Comparison of ENCODE assay signal across 8 cellular contexts in the genomic region with DNA sequence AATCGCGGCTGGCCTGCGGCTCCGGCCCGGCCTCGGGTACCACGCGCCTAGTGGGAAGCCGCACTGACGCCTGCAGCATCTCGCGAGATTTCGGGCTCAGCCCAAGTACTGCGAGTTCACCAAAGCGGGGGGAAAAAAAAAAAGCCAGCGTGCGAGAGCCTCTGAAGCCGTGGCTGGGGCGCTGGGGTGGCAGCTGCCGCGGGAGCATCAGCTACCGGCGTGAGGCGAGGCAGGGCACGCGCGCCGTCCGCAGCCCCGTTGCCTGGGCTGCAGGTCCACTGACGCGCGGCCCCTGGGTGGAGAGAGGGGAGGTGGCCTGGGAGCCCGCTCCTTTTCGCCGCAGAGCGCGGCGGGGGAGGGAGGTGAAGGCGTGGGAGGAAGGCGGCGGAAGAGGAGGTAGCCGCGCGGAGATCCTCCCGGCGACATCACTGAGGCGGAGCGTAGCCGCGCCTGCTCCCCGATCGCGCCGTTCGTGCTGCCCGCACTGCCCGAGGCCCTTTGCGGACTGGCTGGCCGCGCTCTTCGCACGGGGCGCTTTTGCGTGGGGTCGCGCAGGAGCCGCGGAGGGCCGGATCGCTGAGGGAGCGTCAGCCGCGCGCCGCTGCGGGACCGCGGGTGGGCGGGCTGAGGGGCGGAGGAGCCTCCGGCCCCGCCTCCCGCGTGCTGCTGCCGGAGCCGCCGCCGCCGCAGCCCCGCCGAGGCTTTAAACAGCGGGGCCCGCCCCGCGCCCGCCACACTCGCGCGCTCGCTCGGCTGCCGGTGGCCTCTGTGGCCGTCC. TPM values are rescaled to one million over a fixed set of nuclear protein-coding genes. Genes with fewer than 3 reads are reported as not detected.
A peak's percentile ranks its signal among the peaks of the same experiment; 100 is the strongest.
DNase-seq lines count a peak whose midpoint lies in the region; ATAC-seq and TF ChIP-seq lines count a peak whose summit lies in the region.

TSS of gene SLC12A2 (plus strand) at position 734 of the 778 bp plus-strand sequence. CDS start 189 bp downstream, outside the sequence.

- peak; percentile 98 for DNase-seq in DMS53 (lab: John Stamatoyannopoulos, UW)
- DNase-seq in Jurkat, Clone E6-1 (ENCODE audit: low read depth, low spot score): peak; percentile 93
- peak; percentile 61 for DNase-seq in Panc1 (ENCODE audit: low read depth, low spot score)
- peak; percentile 87 for DNase-seq in activated T-cell treated with anti-CD3 and anti-CD28 coated beads, Interleukin-2, amount 50 U/mL, for 4 hours
- peak; percentile 72 to 80 for DNase-seq in stimulated activated CD8-positive, alpha-beta memory T cell treated with anti-CD3 and anti-CD28 coated beads, Interleukin-7, amount 100 ng/mL, for 1 hour (ENCODE audit: low read depth in 2 of 2)

- intact Hi-C loops in Panc1 (cut with micrococcal nuclease; ENCODE audit: unreplicated experiment): loop anchor here (2.0 to 10.0 kb wide), 2 partner anchors 118 to 178 kb away; no protein-coding TSS in a partner anchor

- POLR2A ChIA-PET in Panc1 (lab: Charles Lee): interaction anchor here (0.6 kb wide), 1 partner anchor 100 kb away, joined by 3 read pairs; no protein-coding TSS in a partner anchor

- H3K4me3 Mint-ChIP-seq in activated T-cell treated with anti-CD3 and anti-CD28 coated beads, Interleukin-2, amount 50 U/mL, for 4 hours: peak within 1 kb of the TSS; percentile 90

- H3K36me3 Mint-ChIP-seq in activated T-cell treated with anti-CD3 and anti-CD28 coated beads, Interleukin-2, amount 50 U/mL, for 4 hours (ENCODE audit: insufficient read depth): peaks cover 7% of the 10 kb centered on the region

- H3K27ac ChIP-seq in Panc1 (ENCODE audit: low read length) (peak within 1 kb of the TSS; percentile 94), muscle layer of colon (ENCODE audit: low read depth, low read length) (peak within 1 kb of the TSS; percentile 93)

- TF ChIP-seq CTCF in Panc1 (IDR thresholded peaks at IDR 0.05): no peak

- no peaks in the 10 kb centered on the region for H3K9me3 Mint-ChIP-seq in activated T-cell treated with anti-CD3 and anti-CD28 coated beads, Interleukin-2, amount 50 U/mL, for 4 hours

- peak within 1 kb of the TSS; percentile 63 for H3K9ac ChIP-seq in muscle layer of colon (ENCODE audit: low read length)

- no peaks in the 10 kb centered on the region for H3K9me3 ChIP-seq in Panc1 (ENCODE audit: control insufficient read depth, insufficient read depth, low read depth, low read length)
- no peaks in the 10 kb centered on the region for H3K9me3 ChIP-seq in muscle layer of colon (ENCODE audit: low read length)

- peaks cover 35% of the 10 kb centered on the region for H3K4me1 ChIP-seq in Panc1 (ENCODE audit: control insufficient read depth, insufficient read depth, low read length)
- peaks cover 38% of the 10 kb centered on the region for H3K4me1 ChIP-seq in muscle layer of colon (ENCODE audit: insufficient read depth, low read length)

- CTCF ChIA-PET in Panc1 (lab: Charles Lee): interaction anchor here (0.6 kb wide), 1 partner anchor 8 kb away, joined by 8 read pairs; no protein-coding TSS in a partner anchor

- H3K27me3 ChIP-seq in Panc1 (ENCODE audit: control insufficient read depth, insufficient read depth, low read length) (no peaks in the 10 kb centered on the region), muscle layer of colon (ENCODE audit: control insufficient read depth in 1 of 2, insufficient read depth in 2 of 2, low read length in 2 of 2) (no peaks in the 10 kb centered on the region)

- peak within 1 kb of the TSS; percentile 74 for H3K4me3 ChIP-seq in Jurkat, Clone E6-1 (ENCODE audit: low read length)
- peak within 1 kb of the TSS; percentile 64 to 83 for H3K4me3 ChIP-seq in Panc1 (ENCODE audit: low read depth in 2 of 2, low read length in 2 of 2)
- peak within 1 kb of the TSS; percentile 65 to 73 for H3K4me3 ChIP-seq in muscle layer of colon (ENCODE audit: low read depth in 1 of 2, low read length in 2 of 2)

- no peaks in the 10 kb centered on the region for H3K27me3 Mint-ChIP-seq in activated T-cell treated with anti-CD3 and anti-CD28 coated beads, Interleukin-2, amount 50 U/mL, for 4 hours (ENCODE audit: low read depth)

- H3K4me1 Mint-ChIP-seq in activated T-cell treated with anti-CD3 and anti-CD28 coated beads, Interleukin-2, amount 50 U/mL, for 4 hours (ENCODE audit: low read depth): peaks cover 61% of the 10 kb centered on the region

- peak; percentile 62 for ATAC-seq in GM21717 (IDR thresholded peaks at IDR 0.05; ENCODE audit: unreplicated experiment)
- ATAC-seq in Panc1: peak; percentile 90
- ATAC-seq in activated T-cell treated with anti-CD3 and anti-CD28 coated beads, Interleukin-2, amount 50 U/mL, for 4 hours: peak; percentile 72 to 74
- ATAC-seq in esophagus mucosa: peak; percentile 90

- BruUV-seq in Panc1 (replicated peaks; lab: Mats Ljungman, UMichigan): no TSS peak

- in situ Hi-C loops in Panc1 (cut with HindIII; ENCODE audit: low pct_unique_long_range_greater_than_20kb, low sequenced_read_pairs): no loop called here

- no peaks in the 10 kb centered on the region; the same call in 1 of the 2 replicates for H3K36me3 ChIP-seq in Panc1 (ENCODE audit: control insufficient read depth, insufficient read depth, low read length)
- no peaks in the 10 kb centered on the region for H3K36me3 ChIP-seq in muscle layer of colon (ENCODE audit: insufficient read depth, low read length)

RNA-seq across cellular contexts. Expression of gene SLC12A2, which starts in this region (rescaled TPM):
- polyA plus RNA-seq in Jurkat, Clone E6-1 (2012; ENCODE audit: insufficient read depth, insufficient read length): 13.4 TPM
- total RNA-seq in Panc1 (2021; ENCODE audit: unreplicated experiment) (36.9 TPM), esophagus mucosa (15.4 TPM)
- polyA plus RNA-seq in Panc1 (2012; ENCODE audit: insufficient read length): 14.1 TPM
- 10 to 100 TPM; 16.1 to 18.9 (median 17.8) TPM for total RNA-seq in activated T-cell treated with anti-CD3 and anti-CD28 coated beads, Interleukin-2, amount 50 U/mL, for 4 hours

Comparison
In these comparisons a context has a peak if more than half of its experiments do, and no peak if none do; other contexts are left out.
1. Peak in every context shown above with its lines: DNase-seq, ATAC-seq, H3K4me3 ChIP-seq and H3K27ac ChIP-seq.